In the genomic region with DNA sequence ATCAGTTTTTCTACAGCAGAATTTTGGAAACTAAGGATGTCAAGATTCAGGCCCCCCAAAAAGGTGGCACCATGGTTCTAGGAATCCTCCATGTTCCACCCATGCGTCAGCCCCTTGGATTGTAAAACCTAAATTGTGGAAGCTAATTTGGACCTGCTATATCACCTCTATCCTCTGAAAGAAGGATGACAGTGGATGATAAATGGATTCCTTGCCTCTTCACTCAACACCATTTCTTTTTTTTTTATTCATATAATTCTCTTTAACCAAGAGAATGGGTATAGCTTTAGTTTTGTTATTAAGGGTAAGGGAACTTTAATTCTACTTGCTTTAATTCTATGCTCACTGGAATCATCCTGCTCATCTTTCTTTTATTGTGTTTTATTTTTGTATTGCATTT, we compare ENCODE assay signal across 26 cellular contexts.
"Had no signal": no experiment of that assay in that cellular context is flagged by ENCODE, and none has a peak within 500 bp of the region (broad histone marks: within the 10 kb centered on the region; RNA-seq: fewer than 3 reads in every experiment).

No MANE protein-coding gene starts in this region.

- H3K27me3 ChIP-seq: adrenal gland, brain microvascular endothelial cell, heart left ventricle, stomach, tibial nerve had no signal

- H3K9me3 ChIP-seq: adrenal gland, psoas muscle, stomach, tibial nerve had no signal

- H3K4me3 ChIP-seq: adrenal gland, heart left ventricle, lung, psoas muscle, smooth muscle cell, stomach, tibial nerve had no signal

- DNase-seq: activated CD4-positive, alpha-beta T cell treated with anti-CD3 and anti-CD28 coated beads for 48 hours; activated CD4-positive, alpha-beta T cell treated with anti-CD3 and anti-CD28 coated beads, Interleukin-2, amount 50 U/mL, for 48 hours; activated CD8-positive, alpha-beta memory T cell treated with anti-CD3 and anti-CD28 coated beads for 24 hours; activated effector memory CD4-positive, alpha-beta T cell treated with Interleukin-2 at 50 U/mL for 16 hours; activated naive CD4-positive, alpha-beta T cell treated with anti-CD3 and anti-CD28 coated beads for 36 hours; activated naive CD8-positive, alpha-beta T cell treated with anti-CD3 and anti-CD28 coated beads for 36 hours; adrenal gland; aorta; cortex of kidney; effector memory CD8-positive, alpha-beta T cell; heart left ventricle; kidney glomerular epithelial cell; nucleus accumbens; psoas muscle; stimulated activated CD4-positive, alpha-beta T cell treated with anti-CD3 and anti-CD28 coated beads, Interleukin-1b, Interleukin-23, amount 100 ng/mL, for 48 hours; stimulated activated naive B cell treated with anti-CD40 and anti-IgM and Interleukin-4, amounts not matched to agents 10 μg/mL and 1 μg/mL and 100 μg/mL, for 72 hours; stomach; T-helper 9 cell had no signal

- H3K9ac ChIP-seq: parathyroid adenoma had no signal

- H3K36me3 ChIP-seq: adrenal gland, brain microvascular endothelial cell, heart left ventricle, stomach, tibial nerve had no signal

- H3K4me2 ChIP-seq: smooth muscle cell had no signal

- H3K27ac Mint-ChIP-seq: activated naive CD4-positive, alpha-beta T cell treated with anti-CD3 and anti-CD28 coated beads for 36 hours; activated naive CD8-positive, alpha-beta T cell treated with anti-CD3 and anti-CD28 coated beads for 36 hours; effector memory CD8-positive, alpha-beta T cell; stimulated activated naive B cell treated with anti-CD40 and anti-IgM and Interleukin-4, amounts not matched to agents 10 μg/mL and 1 μg/mL and 100 μg/mL, for 72 hours; T-helper 1 cell treated with Interleukin-12 subunit alpha and Interleukin-12 subunit beta and Interleukin-4 antibody, amounts not matched to agents 30 μg/mL and 1 μg/mL, for 36 hours had no signal

- H2AFZ ChIP-seq: parathyroid adenoma had no signal

- H3K4me1 Mint-ChIP-seq: stimulated activated naive B cell treated with anti-CD40 and anti-IgM and Interleukin-4, amounts not matched to agents 10 μg/mL and 1 μg/mL and 100 μg/mL, for 72 hours had no signal

- H3K36me3 Mint-ChIP-seq: stimulated activated naive B cell treated with anti-CD40 and anti-IgM and Interleukin-4, amounts not matched to agents 10 μg/mL and 1 μg/mL and 100 μg/mL, for 72 hours had no signal

- ATAC-seq: activated CD4-positive, CD25-positive, alpha-beta regulatory T cell treated with anti-CD3 and anti-CD28 coated beads, Interleukin-2, amount 50 U/mL, for 24 hours; effector memory CD8-positive, alpha-beta T cell; heart left ventricle; psoas muscle; stimulated activated naive B cell treated with anti-CD40 and anti-IgM and Interleukin-4, amounts not matched to agents 10 μg/mL and 1 μg/mL and 100 μg/mL, for 72 hours had no signal

- H3K27ac ChIP-seq: adrenal gland, parathyroid adenoma, psoas muscle, VCaP had no signal

- H3K27me3 Mint-ChIP-seq: activated naive CD8-positive, alpha-beta T cell treated with anti-CD3 and anti-CD28 coated beads for 36 hours had no signal

- H3K9me3 Mint-ChIP-seq: activated naive CD4-positive, alpha-beta T cell treated with anti-CD3 and anti-CD28 coated beads for 36 hours; activated naive CD8-positive, alpha-beta T cell treated with anti-CD3 and anti-CD28 coated beads for 36 hours; effector memory CD8-positive, alpha-beta T cell; stimulated activated naive B cell treated with anti-CD40 and anti-IgM and Interleukin-4, amounts not matched to agents 10 μg/mL and 1 μg/mL and 100 μg/mL, for 72 hours; T-helper 1 cell treated with Interleukin-12 subunit alpha and Interleukin-12 subunit beta and Interleukin-4 antibody, amounts not matched to agents 30 μg/mL and 1 μg/mL, for 36 hours had no signal

- H3K4me3 Mint-ChIP-seq: activated naive CD4-positive, alpha-beta T cell treated with anti-CD3 and anti-CD28 coated beads for 36 hours; activated naive CD8-positive, alpha-beta T cell treated with anti-CD3 and anti-CD28 coated beads for 36 hours; effector memory CD8-positive, alpha-beta T cell; stimulated activated naive B cell treated with anti-CD40 and anti-IgM and Interleukin-4, amounts not matched to agents 10 μg/mL and 1 μg/mL and 100 μg/mL, for 72 hours; T-helper 1 cell treated with Interleukin-12 subunit alpha and Interleukin-12 subunit beta and Interleukin-4 antibody, amounts not matched to agents 30 μg/mL and 1 μg/mL, for 36 hours had no signal
